In the genomic region with DNA sequence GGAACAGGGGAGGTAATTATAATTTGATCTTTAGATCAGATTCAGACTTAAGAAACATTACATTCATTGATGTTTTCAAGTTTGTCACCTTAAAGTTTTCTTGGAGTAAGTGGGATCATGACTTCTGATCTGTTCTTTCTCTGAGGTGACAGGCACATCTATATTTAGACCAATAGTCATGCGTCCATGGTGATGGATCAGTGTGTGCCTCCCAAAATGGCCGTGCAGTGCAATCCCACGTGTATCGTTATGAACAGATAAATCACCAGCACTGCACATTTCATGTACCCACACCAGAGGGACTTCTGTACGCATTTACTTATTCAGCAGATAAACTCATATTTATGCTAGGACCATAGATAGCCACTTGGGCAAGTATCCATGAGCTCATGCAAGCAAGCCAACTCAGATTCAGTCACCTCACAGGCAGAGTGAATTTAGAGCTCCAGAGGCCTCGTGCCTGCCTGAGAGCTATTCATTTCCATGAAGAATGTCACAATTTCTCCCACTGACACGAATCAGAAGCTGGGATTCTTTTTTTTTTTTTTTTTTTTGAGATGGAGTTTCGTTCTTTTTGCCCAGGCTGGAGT, we compare ENCODE assay signal across 1 cellular context.
TF ChIP-seq lines count a peak whose summit lies in the region.

No MANE protein-coding gene starts in this region.

TF ChIP-seq in WTC11, 78 proteins besides CTCF, POLR2A, EP300 and RAD21 (continued from another document):
- TF ChIP-seq PRRX2 (CRISPR knock-in tag; IDR thresholded peaks at IDR 0.05) (no peak), RELA (CRISPR knock-in tag; IDR thresholded peaks at IDR 0.05; ENCODE audit: borderline replicate concordance) (no peak)
